Comparison of ENCODE assay signal across 12 cellular contexts in the genomic region with DNA sequence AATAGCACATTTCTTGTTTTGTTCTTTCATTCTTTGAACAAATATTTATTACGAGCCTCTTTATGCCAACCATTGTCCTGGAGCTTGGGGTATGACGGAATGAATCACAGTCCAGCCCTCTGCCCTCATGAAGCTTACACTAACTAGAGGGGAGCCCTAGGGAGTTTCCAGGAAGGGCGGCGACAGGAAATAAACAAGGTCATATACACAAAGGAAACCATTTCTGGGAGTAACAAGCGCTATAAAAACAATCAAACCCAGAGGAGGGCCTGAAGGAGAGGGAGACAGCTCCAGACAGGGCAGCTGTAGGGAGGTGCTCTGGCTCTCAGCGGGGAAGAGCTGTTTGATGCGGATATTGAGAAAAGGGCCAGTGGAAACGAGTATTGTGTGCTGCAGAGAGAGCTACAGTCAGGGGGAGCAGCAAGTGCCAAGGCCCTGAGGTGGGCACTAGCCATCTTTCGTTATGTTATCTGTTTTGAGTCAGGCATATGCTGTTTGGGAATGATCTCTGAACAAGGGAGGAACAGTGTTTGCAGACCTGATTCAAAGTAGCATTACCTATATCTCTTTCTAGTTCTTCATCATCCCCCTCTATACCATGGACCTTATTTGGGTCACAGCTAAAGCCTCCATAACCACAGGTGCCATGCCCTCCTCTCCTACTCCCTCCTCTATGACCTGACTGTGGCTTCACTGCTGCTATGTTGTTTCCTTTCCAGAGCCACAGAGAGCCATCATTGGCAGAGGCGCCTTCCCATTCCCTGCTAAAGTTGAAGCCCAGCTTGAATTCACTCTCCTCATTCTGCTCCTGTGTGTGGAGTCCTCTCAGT. TPM values are rescaled to one million over a fixed set of nuclear protein-coding genes. Genes with fewer than 3 reads are reported as not detected.
DNase-seq lines count a peak whose midpoint lies in the region; ATAC-seq and TF ChIP-seq lines count a peak whose summit lies in the region.
"Had no signal": no experiment of that assay in that cellular context is flagged by ENCODE, and none has a peak within 500 bp of the region (broad histone marks: within the 10 kb centered on the region; RNA-seq: fewer than 3 reads in every experiment).

No MANE protein-coding gene starts in this region.

- no peak overlapping the region for H2BK5ac ChIP-seq in neuronal stem cell (ENCODE audit: low read length)

- POLR2A ChIA-PET in GM10248 (lab: Yijun Ruan, JAX), result no interaction called here

- no peak overlapping the region for H2AFZ ChIP-seq in neuronal stem cell (ENCODE audit: low read length)

- no peak overlapping the region for H3K14ac ChIP-seq in neuronal stem cell (ENCODE audit: low read length)

- no peak overlapping the region for H4K8ac ChIP-seq in neuronal stem cell (ENCODE audit: low read depth, low read length)

- no peak overlapping the region for H2AK5ac ChIP-seq in neuronal stem cell (ENCODE audit: low read depth, low read length)

- peak overlapping the region; percentile 57 for H3K18ac ChIP-seq in neuronal stem cell (ENCODE audit: low read length)

- no CpG with 5 or more reads among the region's 10 CpGs for WGBS in neuronal stem cell (ENCODE audit: extremely low coverage in 2 of 2, insufficient read length in 2 of 2, insufficient replicate concordance in 1 of 2), 2 donors

- H3K36me3 ChIP-seq in BLaER1 (no peaks in the 10 kb centered on the region), neuronal stem cell (replicated peaks in 1 of 2; ENCODE audit: control insufficient read depth in 2 of 2, insufficient read depth in 2 of 2, low read length in 2 of 2) (no peaks in the 10 kb centered on the region)
- H3K36me3 ChIP-seq: BE2C had no signal

- H2BK12ac ChIP-seq in neuronal stem cell (ENCODE audit: low read length), result no peak overlapping the region

- H3K9ac ChIP-seq in BLaER1 (no peak overlapping the region), neuronal stem cell (ENCODE audit: low read depth, low read length, poor library complexity) (no peak overlapping the region)
- H3K9ac ChIP-seq: SK-N-SH had no signal

- no peak overlapping the region for H2BK120ac ChIP-seq in neuronal stem cell (ENCODE audit: low read depth, low read length)

- H2BK15ac ChIP-seq in neuronal stem cell (ENCODE audit: low read length), result no peak overlapping the region

- no peaks in the 10 kb centered on the region for H3K79me1 ChIP-seq in neuronal stem cell (ENCODE audit: low read depth, low read length)

- H3K4me3 ChIP-seq in BLaER1, result no peak overlapping the region
- no peak overlapping the region for H3K4me3 ChIP-seq in fibroblast of pulmonary artery (replicated peaks; ENCODE audit: low read depth, low read length)
- H3K4me3 ChIP-seq in neuronal stem cell (ENCODE audit: low read length in 2 of 2), result no peak overlapping the region

- H3K4ac ChIP-seq in neuronal stem cell (ENCODE audit: low read length), result no peak overlapping the region

- CTCF ChIA-PET in GM10248 (lab: Yijun Ruan, JAX), result interaction anchor here (1.1 to 1.2 kb wide), 3 partner anchors 10 to 22 kb away, joined by 3 to 4 read pairs (median 4); no protein-coding TSS in a partner anchor

- no peak overlapping the region for H3K23ac ChIP-seq in neuronal stem cell (ENCODE audit: low read depth, low read length, poor library complexity)

- H3K27ac ChIP-seq in BLaER1, result no peak overlapping the region
- H3K27ac ChIP-seq in neuronal stem cell (replicated peaks; ENCODE audit: low read length), result no peak overlapping the region

- H3K4me2 ChIP-seq in BLaER1, result 0 out of 2 replicates have a peak overlapping the region, but pooled peaks have one; percentile 9
- no peak overlapping the region for H3K4me2 ChIP-seq in neuronal stem cell (ENCODE audit: insufficient read depth, low read length, poor library complexity, severe bottlenecking)
- H3K4me2 ChIP-seq: SK-N-SH had no signal

- H3K4me1 ChIP-seq in BLaER1 (peaks cover 6% of the 10 kb centered on the region; the same call in 1 of the 2 replicates), neuronal stem cell (ENCODE audit: control insufficient read depth in 2 of 2, insufficient read depth in 1 of 2, low read depth in 1 of 2, low read length in 2 of 2) (peaks cover 8% of the 10 kb centered on the region in 2 donors)
- H3K4me1 ChIP-seq: BE2C had no signal

- no peak overlapping the region for H4K91ac ChIP-seq in neuronal stem cell (ENCODE audit: low read depth, low read length, poor library complexity)

- DNase-seq in LHCN-M2 (ENCODE audit: low read depth) (peak; percentile 9), fibroblast of pulmonary artery (ENCODE audit: low read depth) (peak; percentile 92), neuronal stem cell (ENCODE audit: low spot score) (no peak), NCI-H146 treated with DMSO at 0.1 percent for 48 hours (lab: John Stamatoyannopoulos, UW; ENCODE audit: unreplicated experiment) (no peak), SK-N-DZ (ENCODE audit: low spot score) (no peak), GM10248 (ENCODE audit: extremely low spot score) (no peak)
- DNase-seq: BE2C; head of caudate nucleus; NK-92 treated with Interleukin-12 subunit alpha and Interleukin-12 subunit beta, amount 100 ng/mL, for 24 hours; SK-N-SH had no signal

- no peak for ATAC-seq in HG03432 (IDR thresholded peaks at IDR 0.05; ENCODE audit: unreplicated experiment)

- H4K20me1 ChIP-seq in BLaER1, result no peaks in the 10 kb centered on the region

- H3K27me3 ChIP-seq in BLaER1 (no peaks in the 10 kb centered on the region), neuronal stem cell (ENCODE audit: control insufficient read depth in 3 of 3, insufficient read depth in 3 of 3, low read depth in 1 of 3, low read length in 3 of 3) (no peaks in the 10 kb centered on the region)

- no peaks in the 10 kb centered on the region for H3K9me3 ChIP-seq in BLaER1
- no peaks in the 10 kb centered on the region for H3K9me3 ChIP-seq in neuronal stem cell (replicated peaks in 1 of 2; ENCODE audit: control insufficient read depth in 2 of 2, insufficient read depth in 1 of 2, low read depth in 1 of 2, low read length in 2 of 2)
- H3K9me3 ChIP-seq: BE2C, SK-N-SH had no signal

- TF ChIP-seq CTCF in fibroblast of pulmonary artery (IDR thresholded peaks at IDR 0.05; ENCODE audit: low read length, missing control alignments) (no peak), GM10248 (IDR thresholded peaks at IDR 0.05; ENCODE audit: control extremely low read depth, extremely low read depth, low read depth, missing control alignments) (no peak)

RNA-seq across cellular contexts. Expression of gene ZBTB16, which starts 15.3 kb away (rescaled TPM):
- 3.1 and 4.3 TPM in 2 replicates for total RNA-seq in LHCN-M2 (2014; rRNA removed)
- polyA plus RNA-seq in LHCN-M2 (2012), result 1.1 TPM
- polyA plus RNA-seq in neuronal stem cell (2013, experiment 1 of 2), result 18.2 TPM
- 19.2 TPM for polyA plus RNA-seq in neuronal stem cell (2013, experiment 2 of 2)
- polyA plus RNA-seq in SK-N-DZ (2014; cell fraction: cytosol; rRNA removed), result 0.10 and 2.7 TPM in 2 replicates
- 0.44 and 0.96 TPM in 2 replicates for polyA plus RNA-seq in SK-N-DZ (2014; cell fraction: nucleus; rRNA removed)
- polyA plus RNA-seq: SK-N-SH had no signal

Comparison
In these comparisons a context has a peak if more than half of its experiments do, and no peak if none do; other contexts are left out.
1. DNase-seq: peak in LHCN-M2 (single experiment) and fibroblast of pulmonary artery (single experiment); none in neuronal stem cell (single experiment), NCI-H146 treated with DMSO at 0.1 percent for 48 hours (single experiment), SK-N-DZ (single experiment) and GM10248 (single experiment).